In genomic region chr3:121075191-121075590, GRCh38 we compare ENCODE assay signal across 7 cellular contexts.
"Had no signal": no experiment of that assay in that cellular context is flagged by ENCODE, and none has a peak within 500 bp of the region (broad histone marks: within the 10 kb centered on the region; RNA-seq: fewer than 3 reads in every experiment).

No MANE protein-coding gene starts in this region.

- H3K4me3 ChIP-seq: GM23338 had no signal

- ATAC-seq: GM23338, HepG2 had no signal

- H3K27ac ChIP-seq: HL-60, KMS-11 had no signal

- DNase-seq: H9, HCEC 1CT, KBM-7 had no signal
